ENCODE assay signal across 24 cellular contexts in the genomic region with DNA sequence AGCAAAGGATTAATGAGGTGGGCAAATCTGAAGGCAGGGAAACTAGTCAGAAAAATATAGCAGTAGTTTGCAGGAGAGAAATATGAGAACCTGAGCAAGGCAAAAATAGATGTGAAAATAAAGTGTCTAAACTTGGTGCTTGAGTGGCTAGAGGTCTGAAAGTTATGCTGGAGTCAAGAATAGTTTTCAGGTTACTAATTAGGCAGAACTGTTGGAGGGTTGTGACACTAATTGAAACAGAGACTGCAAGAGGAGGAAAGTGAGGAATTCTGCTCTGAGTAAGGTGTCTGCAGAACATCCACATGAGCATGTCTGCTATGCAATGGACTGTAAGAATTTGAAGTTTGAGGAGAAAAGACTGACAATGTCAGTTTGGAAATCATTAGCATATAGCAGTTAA.
A peak's percentile ranks its signal among the peaks of the same experiment; 100 is the strongest.
DNase-seq lines count a peak whose midpoint lies in the region; ATAC-seq, FAIRE-seq and TF ChIP-seq lines count a peak whose summit lies in the region.
"Had no signal": no experiment of that assay in that cellular context is flagged by ENCODE, and none has a peak within 500 bp of the region (broad histone marks: within the 10 kb centered on the region; RNA-seq: fewer than 3 reads in every experiment).

No MANE protein-coding gene starts in this region.

- in situ Hi-C loops in GM13977 (cut with MboI; ENCODE audit: low pct_unique_long_range_greater_than_20kb, low sequenced_read_pairs, unreplicated experiment) = no loop called here

- peaks cover 29% of the 10 kb centered on the region for H3K9me3 Mint-ChIP-seq in activated T-helper 17 cell treated with anti-CD3 and anti-CD28 coated beads, Interleukin-2, amount 50 U/mL, for 72 hours
- H3K9me3 Mint-ChIP-seq: H9 had no signal

- no peaks in the 10 kb centered on the region for H3K27me3 ChIP-seq in body of pancreas
- H3K27me3 ChIP-seq: SJSA1 had no signal

- no peaks in the 10 kb centered on the region for H3K36me3 ChIP-seq in body of pancreas (replicated peaks in 1 of 2; ENCODE audit: insufficient read depth in 1 of 2, low read depth in 2 of 2)
- H3K36me3 ChIP-seq: SJSA1 had no signal

- no peaks in the 10 kb centered on the region for H3K27me3 Mint-ChIP-seq in activated T-helper 17 cell treated with anti-CD3 and anti-CD28 coated beads, Interleukin-2, amount 50 U/mL, for 72 hours
- H3K27me3 Mint-ChIP-seq: CD8-positive, alpha-beta memory T cell had no signal

- intact Hi-C loops in body of pancreas (cut with DNase I) = no loop called here

- no peak overlapping the region for H3K27ac Mint-ChIP-seq in activated T-helper 17 cell treated with anti-CD3 and anti-CD28 coated beads, Interleukin-2, amount 50 U/mL, for 72 hours
- H3K27ac Mint-ChIP-seq: CD8-positive, alpha-beta memory T cell; H9; HFFc6 had no signal

- H3K27ac ChIP-seq in body of pancreas = no peak overlapping the region
- H3K27ac ChIP-seq: C4-2B, GM23248, SJSA1 had no signal

- no peak overlapping the region for H3K4me3 Mint-ChIP-seq in activated T-helper 17 cell treated with anti-CD3 and anti-CD28 coated beads, Interleukin-2, amount 50 U/mL, for 72 hours
- H3K4me3 Mint-ChIP-seq: CD8-positive, alpha-beta memory T cell; H9; HFFc6 had no signal

- TF ChIP-seq CTCF in GM13977 (IDR thresholded peaks at IDR 0.05; ENCODE audit: extremely low read depth, insufficient read depth, missing control alignments) = no peak
- no peak for TF ChIP-seq CTCF in body of pancreas (IDR thresholded peaks at IDR 0.05)

- DNase-seq in GM13977 (ENCODE audit: low spot score) = peak; percentile 3
- DNase-seq in kidney tubule cell (ENCODE audit: low spot score) = peak; percentile 15
- no peak for DNase-seq in GM12891 (ENCODE audit: insufficient read length, low spot score)
- no peak for DNase-seq in body of pancreas
- DNase-seq in NK-92 (lab: John Stamatoyannopoulos, UW; ENCODE audit: unreplicated experiment) = no peak
- DNase-seq: CD8-positive, alpha-beta memory T cell; GM23248; H9; HFFc6; Kasumi-1; NCI-H1048; NCI-H1417 treated with DMSO at 0.1 percent for 48 hours; NCI-H187; NCI-H226; NCI-H524; NCI-H774 had no signal

- H3K4me1 Mint-ChIP-seq in activated T-helper 17 cell treated with anti-CD3 and anti-CD28 coated beads, Interleukin-2, amount 50 U/mL, for 72 hours = no peaks in the 10 kb centered on the region
- H3K4me1 Mint-ChIP-seq: CD8-positive, alpha-beta memory T cell; H9 had no signal

- TF ChIP-seq POLR2A in GM12891 (IDR thresholded peaks at IDR 0.05; ENCODE audit: low read depth, low read length) (no peak), body of pancreas (IDR thresholded peaks at IDR 0.05) (no peak)

- no peak for FAIRE-seq in GM12891 (lab: Jason Lieb, UNC)
- FAIRE-seq: A204.1, G401.6 had no signal

- ATAC-seq in GM21360 (IDR thresholded peaks at IDR 0.05; ENCODE audit: unreplicated experiment) = peak; percentile 90
- ATAC-seq in HG03095 (IDR thresholded peaks at IDR 0.05; ENCODE audit: unreplicated experiment) = peak; percentile 75
- no peak for ATAC-seq in body of pancreas
- ATAC-seq in activated T-helper 17 cell treated with anti-CD3 and anti-CD28 coated beads, Interleukin-2, amount 50 U/mL, for 72 hours (replicated peaks) = no peak
- ATAC-seq: Right ventricle myocardium inferior had no signal

- H3K9me3 ChIP-seq in body of pancreas = no peaks in the 10 kb centered on the region

- H3K4me3 ChIP-seq in body of pancreas = no peak overlapping the region
- H3K4me3 ChIP-seq: GM23248, SJSA1 had no signal

- no peaks in the 10 kb centered on the region for H3K4me1 ChIP-seq in body of pancreas
- H3K4me1 ChIP-seq: SJSA1 had no signal

- H3K36me3 Mint-ChIP-seq in activated T-helper 17 cell treated with anti-CD3 and anti-CD28 coated beads, Interleukin-2, amount 50 U/mL, for 72 hours (ENCODE audit: low read depth) = no peaks in the 10 kb centered on the region
- H3K36me3 Mint-ChIP-seq: CD8-positive, alpha-beta memory T cell had no signal

TF ChIP-seq in GM12891, 5 proteins besides CTCF, POLR2A, EP300 and RAD21:
- TF ChIP-seq PAX5 (IDR thresholded peaks at IDR 0.05; ENCODE audit: insufficient read depth, low read length, severe bottlenecking) (no peak), POLR2AphosphoS5 (IDR thresholded peaks at IDR 0.05; ENCODE audit: low read depth, low read length) (no peak), SPI1 (IDR thresholded peaks at IDR 0.05; ENCODE audit: low read depth, low read length) (no peak), TAF1 (IDR thresholded peaks at IDR 0.05; ENCODE audit: low read depth, low read length) (no peak), POU2F2 (IDR thresholded peaks at IDR 0.05; ENCODE audit: low read depth, low read length) (no peak)
TF ChIP-seq in GM12891: peak in this region for 0.

Comparison
In these comparisons a context has a peak if more than half of its experiments do, and no peak if none do; other contexts are left out.
1. DNase-seq: peak in GM13977 (single experiment) and kidney tubule cell (single experiment); none in GM12891 (single experiment), body of pancreas (0 of 4) and NK-92 (single experiment).
2. ATAC-seq: peak in GM21360 (single experiment) and HG03095 (single experiment); none in body of pancreas (single experiment) and activated T-helper 17 cell treated with anti-CD3 and anti-CD28 coated beads, Interleukin-2, amount 50 U/mL, for 72 hours (single experiment).